Comparison of ENCODE assay signal across 14 cellular contexts in genomic region chr22:29816128-29816527, GRCh38. TPM values are rescaled to one million over a fixed set of nuclear protein-coding genes. Genes with fewer than 3 reads are reported as not detected.
DNase-seq lines count a peak whose midpoint lies in the region; ATAC-seq and TF ChIP-seq lines count a peak whose summit lies in the region.
"Had no signal": no experiment of that assay in that cellular context is flagged by ENCODE, and none has a peak within 500 bp of the region (broad histone marks: within the 10 kb centered on the region; RNA-seq: fewer than 3 reads in every experiment).

No MANE protein-coding gene starts in this region.

- H3K36me3 ChIP-seq in heart right ventricle (peaks cover 4 to 98% (median 32%) of the 10 kb centered on the region in 9 donors), skeletal muscle tissue (ENCODE audit: control insufficient read depth in 3 of 3, insufficient read depth in 3 of 3, low read length in 3 of 3) (peaks cover 28 to 41% (median 40%) of the 10 kb centered on the region in 3 donors), WERI-Rb-1 (peaks cover 56% of the 10 kb centered on the region)

- H3K27me3 ChIP-seq in H9 (ENCODE audit: insufficient read depth, low read length) (no peaks in the 10 kb centered on the region), heart right ventricle (no peaks in the 10 kb centered on the region), skeletal muscle tissue (ENCODE audit: control insufficient read depth in 3 of 3, insufficient read depth in 3 of 3, low read length in 3 of 3) (no peaks in the 10 kb centered on the region), WERI-Rb-1 (ENCODE audit: insufficient read depth, low read depth, severe bottlenecking) (no peaks in the 10 kb centered on the region)
- H3K27me3 ChIP-seq: BLaER1 treated with 17β-estradiol and CSF1 and Interleukin-3, amounts not matched to agents 10 nM and 100 nM had no signal

- peak overlapping the region in 2 of 3 experiments; percentile 56 to 66; a peak in 2 of 7 replicates for H3K27ac Mint-ChIP-seq in H9
- peak overlapping the region in 4 of 5 experiments; percentile 46 to 98 (median 90) for H3K27ac Mint-ChIP-seq in brain

- no peak overlapping the region for H2BK5ac ChIP-seq in H9 (ENCODE audit: insufficient read length, low read length)

- no peak overlapping the region for H4K91ac ChIP-seq in H9 (ENCODE audit: insufficient read length, low read depth, low read length)

- H3T11ph ChIP-seq in H9 (ENCODE audit: low read length) = no peak overlapping the region

- no peak overlapping the region for H2BK120ac ChIP-seq in H9 (ENCODE audit: low read depth, low read length, poor library complexity, severe bottlenecking)

- H3K9me3 ChIP-seq in H9 (ENCODE audit: control insufficient read depth, low read depth, low read length) (no peaks in the 10 kb centered on the region), heart right ventricle (no peaks in the 10 kb centered on the region), skeletal muscle tissue (ENCODE audit: control insufficient read depth in 3 of 3, low read length in 3 of 3) (no peaks in the 10 kb centered on the region), WERI-Rb-1 (ENCODE audit: severe bottlenecking) (no peaks in the 10 kb centered on the region)
- H3K9me3 ChIP-seq: BLaER1 treated with 17β-estradiol and CSF1 and Interleukin-3, amounts not matched to agents 10 nM and 100 nM; mucosa of descending colon had no signal

- H3K79me1 ChIP-seq in H9 (ENCODE audit: insufficient read depth, low read depth, low read length, poor library complexity, severe bottlenecking) = no peaks in the 10 kb centered on the region

- no CpG with 5 or more reads among the region's 2 CpGs for WGBS in H9 (ENCODE audit: extremely low coverage, insufficient read length, low lambda C conversion rate)
- WGBS in heart right ventricle, 2 donors = 48 to 56% methylated on average over 2 of the region's 2 CpGs

- H3K36me3 Mint-ChIP-seq in H9 (ENCODE audit: insufficient read depth in 1 of 3, low read depth in 3 of 3) (peaks cover 8 to 77% (median 66%) of the 10 kb centered on the region in 3 experiments; a peak in 6 of 7 replicates), brain (peaks cover 77% of the 10 kb centered on the region)

- no peak overlapping the region for H2BK15ac ChIP-seq in H9 (ENCODE audit: low read depth, low read length)

- H3K14ac ChIP-seq in H9 (ENCODE audit: insufficient read depth, low read length) = no peak overlapping the region

- no peak overlapping the region for H4K8ac ChIP-seq in H9 (replicated peaks; ENCODE audit: insufficient read length, low read depth, low read length)

- peak; percentile 57 to 88 (median 74) for ATAC-seq in heart right ventricle
- no peak for ATAC-seq in GM19452 (IDR thresholded peaks at IDR 0.05; ENCODE audit: unreplicated experiment)
- ATAC-seq: mucosa of descending colon had no signal

- H3K4me3 ChIP-seq in heart right ventricle (no peak overlapping the region), skeletal muscle tissue (ENCODE audit: low read length in 3 of 3) (peak overlapping the region in 2 of 3 donors; percentile 11 to 48), WERI-Rb-1 (ENCODE audit: low read depth, low read length) (no peak overlapping the region)
- H3K4me3 ChIP-seq: BLaER1 treated with 17β-estradiol and CSF1 and Interleukin-3, amounts not matched to agents 10 nM and 100 nM; mucosa of descending colon had no signal

- H2BK20ac ChIP-seq in H9 (ENCODE audit: low read depth, low read length, poor library complexity, severe bottlenecking) = no peak overlapping the region

- H3K9ac ChIP-seq in H9 (ENCODE audit: extremely low read depth, insufficient read length, low read length) (no peak overlapping the region), skeletal muscle tissue (ENCODE audit: low read depth in 1 of 3, low read length in 3 of 3) (peak overlapping the region in 2 of 3 donors; percentile 24 to 58)
- H3K9ac ChIP-seq: BLaER1 treated with 17β-estradiol and CSF1 and Interleukin-3, amounts not matched to agents 10 nM and 100 nM; parathyroid adenoma had no signal

- no peak overlapping the region for H3K4me3 Mint-ChIP-seq in H9
- H3K4me3 Mint-ChIP-seq in brain = peak overlapping the region in 2 of 5 experiments; percentile 42 to 61

- H3K4ac ChIP-seq in H9 (ENCODE audit: low read depth, low read length) = no peak overlapping the region

- H3K18ac ChIP-seq in H9 (ENCODE audit: insufficient read length, low read depth, low read length) = no peak overlapping the region

- no peaks in the 10 kb centered on the region for H4K20me1 ChIP-seq in H9 (ENCODE audit: control insufficient read depth, insufficient read depth, insufficient read length)

- DNase-seq in H9 = no peak
- DNase-seq in heart right ventricle = peak; percentile 55 to 80
- no peak for DNase-seq in activated CD4-positive, alpha-beta T cell treated with anti-CD3 and anti-CD28 coated beads, Interleukin-2, amount 50 U/mL, for 4 hours
- DNase-seq in RPMI8226 = no peak
- no peak for DNase-seq in WERI-Rb-1
- DNase-seq: effector memory CD4-positive, alpha-beta T cell; NCI-H69 had no signal

- TF ChIP-seq CTCF in H9 (conservative IDR thresholded peaks at IDR 0.05) (no peak), brain (conservative IDR thresholded peaks at IDR 0.05) (no peak), heart right ventricle (IDR thresholded peaks at IDR 0.05) (no peak), WERI-Rb-1 (IDR thresholded peaks at IDR 0.05; ENCODE audit: low read depth, low read length) (no peak)

- no peak overlapping the region for H3K27ac ChIP-seq in H9 (ENCODE audit: insufficient read length, low read depth, low read length)
- peak overlapping the region in 7 of 10 donors; percentile 28 to 70 (median 62) for H3K27ac ChIP-seq in heart right ventricle
- H3K27ac ChIP-seq in skeletal muscle tissue (ENCODE audit: low read depth, low read length) = peak overlapping the region; percentile 56
- no peak overlapping the region for H3K27ac ChIP-seq in WERI-Rb-1
- H3K27ac ChIP-seq: BLaER1 treated with 17β-estradiol and CSF1 and Interleukin-3, amounts not matched to agents 10 nM and 100 nM; HL-60; parathyroid adenoma had no signal

- H2BK12ac ChIP-seq in H9 (ENCODE audit: insufficient read length, low read depth, low read length) = no peak overlapping the region

- no peaks in the 10 kb centered on the region for H3K23me2 ChIP-seq in H9 (ENCODE audit: insufficient read length, low read depth, low read length, poor library complexity, severe bottlenecking)

- H4K5ac ChIP-seq in H9 (ENCODE audit: insufficient read length, low read depth, low read length) = no peak overlapping the region

- intact Hi-C loops in heart right ventricle (cut with DNase I) = loop anchor here in 1 of 10 donors (5.0 kb wide), 1 partner anchor 191 kb away; no protein-coding TSS in a partner anchor

- H3K27me3 Mint-ChIP-seq in H9 (ENCODE audit: low read depth) (peaks cover 2% of the 10 kb centered on the region; the same call in 1 of the 2 replicates), brain (no peaks in the 10 kb centered on the region)

- H3K4me2 ChIP-seq in H9 (ENCODE audit: insufficient read depth, insufficient read length, low read length) = no peak overlapping the region
- H3K4me2 ChIP-seq: BLaER1 treated with 17β-estradiol and CSF1 and Interleukin-3, amounts not matched to agents 10 nM and 100 nM had no signal

- H3K79me2 ChIP-seq in H9 (ENCODE audit: insufficient read depth, low read length) = no peaks in the 10 kb centered on the region
- H3K79me2 ChIP-seq: parathyroid adenoma had no signal

- H3K4me1 ChIP-seq in H9 (ENCODE audit: insufficient read depth, low read length) = no peaks in the 10 kb centered on the region
- peaks cover 9 to 44% (median 26%) of the 10 kb centered on the region in 9 donors for H3K4me1 ChIP-seq in heart right ventricle
- H3K4me1 ChIP-seq in skeletal muscle tissue (ENCODE audit: control insufficient read depth in 3 of 3, insufficient read depth in 3 of 3, low read length in 3 of 3) = peaks cover 29 to 66% (median 39%) of the 10 kb centered on the region in 3 donors
- H3K4me1 ChIP-seq: parathyroid adenoma had no signal

- H3K9me3 Mint-ChIP-seq in H9 (no peaks in the 10 kb centered on the region), brain (no peaks in the 10 kb centered on the region)

- H3K56ac ChIP-seq in H9 (ENCODE audit: insufficient read length, low read depth, low read length) = no peak overlapping the region

- H2AK5ac ChIP-seq in H9 (ENCODE audit: insufficient read length, low read length) = no peak overlapping the region

- no peak overlapping the region for H3K23ac ChIP-seq in H9 (ENCODE audit: insufficient read length, low read depth, low read length)

- H2AFZ ChIP-seq in H9 (ENCODE audit: low read length) = no peak overlapping the region
- H2AFZ ChIP-seq: parathyroid adenoma had no signal

- peaks cover 0 to 11% of the 10 kb centered on the region in 2 experiments; a peak in 2 of 4 replicates for H3K4me1 Mint-ChIP-seq in H9
- H3K4me1 Mint-ChIP-seq in brain = no peaks in the 10 kb centered on the region

RNA-seq across cellular contexts. Expression of gene ASCC2, which starts 21.9 kb away (rescaled TPM):
- 46.5 and 48.2 TPM in 2 replicates for total RNA-seq in H9 (2021)
- 40.8 TPM for polyA plus RNA-seq in brain (ENCODE audit: insufficient read depth, low read depth, low replicate concordance)
- 10 to 100 TPM; 26.6 to 42.1 (median 33.1) TPM for total RNA-seq in heart right ventricle
- polyA plus RNA-seq in heart right ventricle = 10 to 100 TPM; 47.4 to 87.0 TPM
- total RNA-seq in skeletal muscle tissue = 15.7 TPM

RNA-seq across cellular contexts. Expression of gene UQCR10, which starts 49.0 kb away (rescaled TPM):
- 116 and 124 TPM in 2 replicates for total RNA-seq in H9 (2021)
- 195 TPM for polyA plus RNA-seq in brain (ENCODE audit: insufficient read depth, low read depth, low replicate concordance)
- 100 to 1,000 TPM; 296 to 412 (median 358) TPM for total RNA-seq in heart right ventricle
- polyA plus RNA-seq in heart right ventricle = 100 to 1,000 TPM; 614 to 963 TPM
- total RNA-seq in skeletal muscle tissue = 57.9 TPM

RNA-seq across cellular contexts. Expression of gene ZMAT5, which starts 49.3 kb away (rescaled TPM):
- total RNA-seq in H9 (2021) (13.4 and 13.9 TPM in 2 replicates), heart right ventricle (10 to 100 TPM; 15.1 to 23.9 (median 19.3) TPM), skeletal muscle tissue (18.8 TPM)
- polyA plus RNA-seq in brain (ENCODE audit: insufficient read depth, low read depth, low replicate concordance) (55.5 TPM), heart right ventricle (10 to 100 TPM; 37.6 to 46.7 TPM)

Comparison
In these comparisons a context has a peak if more than half of its experiments do, and no peak if none do; other contexts are left out.
1. DNase-seq: peak in heart right ventricle (2 of 2); none in H9 (single experiment), activated CD4-positive, alpha-beta T cell treated with anti-CD3 and anti-CD28 coated beads, Interleukin-2, amount 50 U/mL, for 4 hours (0 of 2), RPMI8226 (single experiment) and WERI-Rb-1 (single experiment).
2. H3K27ac ChIP-seq: peak in heart right ventricle (7 of 10) and skeletal muscle tissue (single experiment); none in H9 (single experiment) and WERI-Rb-1 (single experiment).
3. H3K4me3 ChIP-seq: peak in skeletal muscle tissue (2 of 3); none in heart right ventricle (0 of 10) and WERI-Rb-1 (single experiment).